Comparison of ENCODE assay signal across 23 cellular contexts in genomic region chr6:30988209-30988825, GRCh38. TPM values are rescaled to one million over a fixed set of nuclear protein-coding genes. Genes with fewer than 3 reads are reported as not detected.
"Had no signal": no experiment of that assay in that cellular context is flagged by ENCODE, and none has a peak within 500 bp of the region (broad histone marks: within the 10 kb centered on the region; RNA-seq: fewer than 3 reads in every experiment).

No MANE protein-coding gene starts in this region.

- H3K36me3 ChIP-seq: ascending aorta, brain microvascular endothelial cell, esophagus muscularis mucosa, gastrocnemius medialis, pancreas, vagina had no signal

- H3K4me3 ChIP-seq: ascending aorta, esophagus muscularis mucosa, gastrocnemius medialis, pancreas, vagina had no signal

- H3K27me3 ChIP-seq: ascending aorta, brain microvascular endothelial cell, gastrocnemius medialis, pancreas, vagina had no signal

- DNase-seq: activated CD4-positive, alpha-beta T cell treated with anti-CD3 and anti-CD28 coated beads, Interleukin-2, amount 10 ng/mL, durations not matched to agents 24 days and 14 days; activated CD8-positive, alpha-beta T cell treated with anti-CD3 and anti-CD28 coated beads for 36 hours; activated T-cell treated with anti-CD3 and anti-CD28 coated beads, Interleukin-2, amount 50 U/mL, for 1 hour; brain microvascular endothelial cell; central memory CD4-positive, alpha-beta T cell; dermis blood vessel endothelial cell; effector CD8-positive, alpha-beta T cell; gastrocnemius medialis; hypothalamus; left ventricle myocardium superior; mammary epithelial cell; nephron progenitor cell; pancreas; right cardiac atrium; stimulated activated CD4-positive, alpha-beta T cell treated with anti-CD3 and anti-CD28 coated beads, Interleukin-4, amount 100 ng/mL, for 4 hours; T1000 had no signal

- H3K4me1 ChIP-seq: ascending aorta, pancreas, vagina had no signal

- H3K27ac ChIP-seq: ascending aorta, brain microvascular endothelial cell, esophagus muscularis mucosa, gastrocnemius medialis, pancreas, vagina, VCaP had no signal

- ATAC-seq: activated CD4-positive, CD25-positive, alpha-beta regulatory T cell treated with anti-CD3 and anti-CD28 coated beads, Interleukin-2, amount 50 U/mL, for 24 hours; activated CD8-positive, alpha-beta T cell treated with anti-CD3 and anti-CD28 coated beads for 36 hours; activated naive CD4-positive, alpha-beta T cell treated with anti-CD3 and anti-CD28 coated beads, Interleukin-2, amount 50 U/mL, for 72 hours; gastrocnemius medialis; left ventricle myocardium superior; pancreas; right cardiac atrium had no signal

- H3K9me3 ChIP-seq: ascending aorta, esophagus muscularis mucosa, gastrocnemius medialis, pancreas, vagina had no signal

RNA-seq across cellular contexts. Expression of gene MUC21, which starts 4.8 kb away (rescaled TPM):
- polyA plus RNA-seq: mammary epithelial cell had no signal

RNA-seq across cellular contexts. Expression of gene MUC22, which starts 22.0 kb away (rescaled TPM):
- polyA plus RNA-seq: adipose tissue, mammary epithelial cell had no signal

RNA-seq across cellular contexts. Expression of gene MUCL3, which starts 47.5 kb away (rescaled TPM):
- polyA plus RNA-seq: right cardiac atrium had no signal

RNA-seq across cellular contexts. Expression of gene SFTA2, which starts 56.3 kb away (rescaled TPM):
- polyA plus RNA-seq: mammary epithelial cell, right cardiac atrium had no signal
